Comparison of ENCODE assay signal across 8 cellular contexts in the genomic region with DNA sequence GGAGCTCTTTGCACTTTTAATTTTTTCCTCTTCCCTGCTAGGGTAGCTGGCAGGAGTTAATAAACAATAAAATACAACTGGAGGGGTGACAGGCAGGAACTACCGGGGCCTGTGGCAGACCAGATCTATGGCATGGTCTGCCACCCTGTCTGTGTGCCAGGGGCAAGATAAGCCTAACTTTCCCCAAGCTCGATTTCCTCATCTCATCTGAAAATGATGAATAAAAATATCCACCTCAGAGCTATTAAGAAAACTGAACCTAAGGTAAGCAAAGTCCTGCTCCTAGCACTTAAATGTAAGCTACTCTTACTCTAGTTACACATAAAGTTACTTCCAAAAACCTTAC. TPM values are rescaled to one million over a fixed set of nuclear protein-coding genes. Genes with fewer than 3 reads are reported as not detected.
DNase-seq lines count a peak whose midpoint lies in the region; ATAC-seq and TF ChIP-seq lines count a peak whose summit lies in the region.

No MANE protein-coding gene starts in this region.

- H2AFZ ChIP-seq in neuronal stem cell (ENCODE audit: low read length): peak overlapping the region; percentile 99

- DNase-seq in CD4-positive, CD25-positive, alpha-beta regulatory T cell: no peak
- DNase-seq in NB4 (ENCODE audit: low read depth) (no peak), neuronal stem cell (ENCODE audit: low spot score) (no peak), LoVo (ENCODE audit: low spot score) (no peak), HuH-7.5 (ENCODE audit: low spot score) (no peak), GDM1 (lab: John Stamatoyannopoulos, UW) (no peak)
- no peak for DNase-seq in effector memory CD8-positive, alpha-beta T cell
- DNase-seq in stimulated activated naive CD4-positive, alpha-beta T cell (lab: John Stamatoyannopoulos, UW): no peak

- WGBS in neuronal stem cell (ENCODE audit: extremely low coverage in 2 of 2, insufficient read length in 2 of 2, insufficient replicate concordance in 1 of 2), 2 donors: no CpG with 5 or more reads among the region's 2 CpGs

- no peak overlapping the region for H2BK120ac ChIP-seq in neuronal stem cell (ENCODE audit: low read depth, low read length)

- H3K9ac ChIP-seq in neuronal stem cell (ENCODE audit: low read depth, low read length, poor library complexity): no peak overlapping the region

- peaks cover 8% of the 10 kb centered on the region for H3K36me3 Mint-ChIP-seq in CD4-positive, CD25-positive, alpha-beta regulatory T cell
- peaks cover under 1% of the 10 kb centered on the region for H3K36me3 Mint-ChIP-seq in effector memory CD8-positive, alpha-beta T cell (ENCODE audit: insufficient read depth)

- H3K27ac Mint-ChIP-seq in CD4-positive, CD25-positive, alpha-beta regulatory T cell: peak overlapping the region; percentile 92 to 96 (median 93)
- peak overlapping the region; percentile 94 to 98 for H3K27ac Mint-ChIP-seq in effector memory CD8-positive, alpha-beta T cell

- no peak overlapping the region for H3K4ac ChIP-seq in neuronal stem cell (ENCODE audit: low read length)

- no peak overlapping the region for H2BK15ac ChIP-seq in neuronal stem cell (ENCODE audit: low read length)

- peaks cover 5 to 60% (median 33%) of the 10 kb centered on the region in 4 donors for H3K4me1 Mint-ChIP-seq in CD4-positive, CD25-positive, alpha-beta regulatory T cell
- peaks cover 31 to 59% of the 10 kb centered on the region in 2 donors for H3K4me1 Mint-ChIP-seq in effector memory CD8-positive, alpha-beta T cell (ENCODE audit: low read depth in 2 of 2)

- H3K9me3 Mint-ChIP-seq in CD4-positive, CD25-positive, alpha-beta regulatory T cell: no peaks in the 10 kb centered on the region
- no peaks in the 10 kb centered on the region for H3K9me3 Mint-ChIP-seq in effector memory CD8-positive, alpha-beta T cell

- peak overlapping the region; percentile 93 for H3K27ac ChIP-seq in CD4-positive, CD25-positive, alpha-beta regulatory T cell (ENCODE audit: insufficient read depth, low read length, poor library complexity, severe bottlenecking)
- H3K27ac ChIP-seq in neuronal stem cell (replicated peaks; ENCODE audit: low read length): no peak overlapping the region

- no peak overlapping the region for H3K23ac ChIP-seq in neuronal stem cell (ENCODE audit: low read depth, low read length, poor library complexity)

- H4K8ac ChIP-seq in neuronal stem cell (ENCODE audit: low read depth, low read length): no peak overlapping the region

- H3K18ac ChIP-seq in neuronal stem cell (ENCODE audit: low read length): no peak overlapping the region

- TF ChIP-seq POLR2A in NB4 (IDR thresholded peaks at IDR 0.05; ENCODE audit: extremely low read depth, insufficient read length): no peak

- H3K27me3 ChIP-seq in CD4-positive, CD25-positive, alpha-beta regulatory T cell (ENCODE audit: control insufficient read depth, insufficient read depth, low read length): no peaks in the 10 kb centered on the region
- H3K27me3 ChIP-seq in neuronal stem cell (ENCODE audit: control insufficient read depth in 3 of 3, insufficient read depth in 3 of 3, low read depth in 1 of 3, low read length in 3 of 3): no peaks in the 10 kb centered on the region

- H4K91ac ChIP-seq in neuronal stem cell (ENCODE audit: low read depth, low read length, poor library complexity): no peak overlapping the region

- peaks cover 3% of the 10 kb centered on the region for H3K79me1 ChIP-seq in neuronal stem cell (ENCODE audit: low read depth, low read length)

- peak overlapping the region; percentile 88 to 97 (median 93) for H3K4me3 Mint-ChIP-seq in CD4-positive, CD25-positive, alpha-beta regulatory T cell
- H3K4me3 Mint-ChIP-seq in effector memory CD8-positive, alpha-beta T cell: peak overlapping the region; percentile 94 to 96

- no peak overlapping the region for H2BK12ac ChIP-seq in neuronal stem cell (ENCODE audit: low read length)

- peak overlapping the region; percentile 73 for H3K4me3 ChIP-seq in CD4-positive, CD25-positive, alpha-beta regulatory T cell (ENCODE audit: low read depth, low read length)
- peak overlapping the region; percentile 84 for H3K4me3 ChIP-seq in NB4 (ENCODE audit: low read depth, low read length)
- peak overlapping the region in 1 of 2 donors; percentile 83 for H3K4me3 ChIP-seq in neuronal stem cell (ENCODE audit: low read length in 2 of 2)

- no peaks in the 10 kb centered on the region for H3K9me3 ChIP-seq in CD4-positive, CD25-positive, alpha-beta regulatory T cell (ENCODE audit: control insufficient read depth in 2 of 2, low read length in 2 of 2)
- no peaks in the 10 kb centered on the region for H3K9me3 ChIP-seq in neuronal stem cell (replicated peaks in 1 of 2; ENCODE audit: control insufficient read depth in 2 of 2, insufficient read depth in 1 of 2, low read depth in 1 of 2, low read length in 2 of 2)

- no peak overlapping the region for H2BK5ac ChIP-seq in neuronal stem cell (ENCODE audit: low read length)

- H3K4me2 ChIP-seq in neuronal stem cell (ENCODE audit: insufficient read depth, low read length, poor library complexity, severe bottlenecking): peak overlapping the region; percentile 95

- peaks cover 26% of the 10 kb centered on the region for H3K4me1 ChIP-seq in CD4-positive, CD25-positive, alpha-beta regulatory T cell (ENCODE audit: control insufficient read depth, insufficient read depth, low read length, poor library complexity, severe bottlenecking)
- peaks cover 9 to 11% of the 10 kb centered on the region in 2 donors for H3K4me1 ChIP-seq in neuronal stem cell (ENCODE audit: control insufficient read depth in 2 of 2, insufficient read depth in 1 of 2, low read depth in 1 of 2, low read length in 2 of 2)

- H3K14ac ChIP-seq in neuronal stem cell (ENCODE audit: low read length): no peak overlapping the region

- peaks cover 6% of the 10 kb centered on the region for H3K36me3 ChIP-seq in CD4-positive, CD25-positive, alpha-beta regulatory T cell (ENCODE audit: control insufficient read depth, insufficient read depth, low read length)
- H3K36me3 ChIP-seq in neuronal stem cell (replicated peaks in 1 of 2; ENCODE audit: control insufficient read depth in 2 of 2, insufficient read depth in 2 of 2, low read length in 2 of 2): peaks cover 5 to 13% of the 10 kb centered on the region in 2 donors

- ATAC-seq in CD4-positive, CD25-positive, alpha-beta regulatory T cell (ENCODE audit: low read depth in 2 of 2): no peak
- no peak for ATAC-seq in effector memory CD8-positive, alpha-beta T cell (replicated peaks)

- H2AK5ac ChIP-seq in neuronal stem cell (ENCODE audit: low read depth, low read length): no peak overlapping the region

- no peak for TF ChIP-seq CTCF in NB4 (IDR thresholded peaks at IDR 0.05; ENCODE audit: low read depth, low read length)

- no peaks in the 10 kb centered on the region for H3K27me3 Mint-ChIP-seq in CD4-positive, CD25-positive, alpha-beta regulatory T cell
- H3K27me3 Mint-ChIP-seq in effector memory CD8-positive, alpha-beta T cell: no peaks in the 10 kb centered on the region

RNA-seq across cellular contexts. Expression of a gene that starts 0.9 kb away (rescaled TPM):
- 12.6 TPM for total RNA-seq in CD4-positive, CD25-positive, alpha-beta regulatory T cell
- polyA plus RNA-seq in CD4-positive, CD25-positive, alpha-beta regulatory T cell: 10 to 100 TPM in 2 of 4 donors, 1 to 10 TPM in 2; 9.4 to 11.6 (median 10.1) TPM
- 9.3 TPM for polyA plus RNA-seq in neuronal stem cell (2013, experiment 1 of 2)
- polyA plus RNA-seq in neuronal stem cell (2013, experiment 2 of 2): 9.1 TPM

RNA-seq across cellular contexts. Expression of a gene that starts 12.3 kb away (rescaled TPM):
- 1.5 TPM for total RNA-seq in CD4-positive, CD25-positive, alpha-beta regulatory T cell
- polyA plus RNA-seq in CD4-positive, CD25-positive, alpha-beta regulatory T cell: not detected
- 2.7 TPM for polyA plus RNA-seq in neuronal stem cell (2013, experiment 1 of 2)
- 2.4 TPM for polyA plus RNA-seq in neuronal stem cell (2013, experiment 2 of 2)

RNA-seq across cellular contexts. Expression of a gene that starts 23.9 kb away (rescaled TPM):
- total RNA-seq in CD4-positive, CD25-positive, alpha-beta regulatory T cell: 17.9 TPM
- 10 to 100 TPM; 17.2 to 25.0 (median 21.0) TPM for polyA plus RNA-seq in CD4-positive, CD25-positive, alpha-beta regulatory T cell
- 11.1 TPM for polyA plus RNA-seq in neuronal stem cell (2013, experiment 1 of 2)
- polyA plus RNA-seq in neuronal stem cell (2013, experiment 2 of 2): 11.6 TPM

RNA-seq across cellular contexts. Expression of a gene that starts 28.9 kb away (rescaled TPM):
- total RNA-seq in CD4-positive, CD25-positive, alpha-beta regulatory T cell: 69.4 TPM
- polyA plus RNA-seq in CD4-positive, CD25-positive, alpha-beta regulatory T cell: 100 to 1,000 TPM; 207 to 274 (median 237) TPM
- 44.2 TPM for polyA plus RNA-seq in neuronal stem cell (2013, experiment 1 of 2)
- polyA plus RNA-seq in neuronal stem cell (2013, experiment 2 of 2): 41.9 TPM

RNA-seq across cellular contexts. Expression of a gene that starts 33.1 kb away (rescaled TPM):
- total RNA-seq in CD4-positive, CD25-positive, alpha-beta regulatory T cell: 0.54 TPM
- under 1 TPM; 0.20 to 0.86 (median 0.32) TPM for polyA plus RNA-seq in CD4-positive, CD25-positive, alpha-beta regulatory T cell
- polyA plus RNA-seq in neuronal stem cell (2013, experiment 1 of 2): 64.3 TPM
- polyA plus RNA-seq in neuronal stem cell (2013, experiment 2 of 2): 60.7 TPM
